In genomic region chr12:11348439-11348838, GRCh38 we compare ENCODE assay signal across 30 cellular contexts. TPM values are rescaled to one million over a fixed set of nuclear protein-coding genes. Genes with fewer than 3 reads are reported as not detected.
"Had no signal": no experiment of that assay in that cellular context is flagged by ENCODE, and none has a peak within 500 bp of the region (broad histone marks: within the 10 kb centered on the region; RNA-seq: fewer than 3 reads in every experiment).

No MANE protein-coding gene starts in this region.

- H3K4me1 ChIP-seq: esophagus squamous epithelium, heart right ventricle, lower lobe of right lung, psoas muscle, spleen, transverse colon had no signal

- H3K36me3 Mint-ChIP-seq: stimulated activated memory B cell treated with anti-CD40 and anti-IgM and Interleukin-4, amounts not matched to agents 10 μg/mL and 1 μg/mL and 100 μg/mL, for 72 hours had no signal

- H3K9me3 ChIP-seq: esophagus squamous epithelium, lower lobe of right lung, psoas muscle, transverse colon had no signal

- ATAC-seq: effector memory CD8-positive, alpha-beta T cell; heart right ventricle; left ventricle myocardium superior; lower lobe of right lung; naive thymus-derived CD8-positive, alpha-beta T cell; psoas muscle; right cardiac atrium; stimulated activated memory B cell treated with anti-CD40 and anti-IgM and Interleukin-4, amounts not matched to agents 10 μg/mL and 1 μg/mL and 100 μg/mL, for 72 hours had no signal

- H3K27me3 Mint-ChIP-seq: effector memory CD8-positive, alpha-beta T cell; stimulated activated memory B cell treated with anti-CD40 and anti-IgM and Interleukin-4, amounts not matched to agents 10 μg/mL and 1 μg/mL and 100 μg/mL, for 72 hours had no signal

- H3K4me1 Mint-ChIP-seq: naive thymus-derived CD8-positive, alpha-beta T cell; nephron progenitor cell; stimulated activated memory B cell treated with anti-CD40 and anti-IgM and Interleukin-4, amounts not matched to agents 10 μg/mL and 1 μg/mL and 100 μg/mL, for 72 hours had no signal

- FAIRE-seq: endometrium, islet of Langerhans had no signal

- H3K36me3 ChIP-seq: esophagus squamous epithelium, heart right ventricle, lower lobe of right lung, spleen, transverse colon had no signal

- H3K27me3 ChIP-seq: esophagus squamous epithelium, heart right ventricle, spleen, transverse colon had no signal

- H3K4me3 Mint-ChIP-seq: effector memory CD8-positive, alpha-beta T cell; naive thymus-derived CD8-positive, alpha-beta T cell; nephron progenitor cell; stimulated activated memory B cell treated with anti-CD40 and anti-IgM and Interleukin-4, amounts not matched to agents 10 μg/mL and 1 μg/mL and 100 μg/mL, for 72 hours; stimulated activated naive CD8-positive, alpha-beta T cell treated with anti-CD3 and anti-CD28 coated beads, Interleukin-15, Interleukin-2, amounts not matched to agents 100 ng/mL and 50 ng/mL, for 24 hours had no signal

- H3K4me3 ChIP-seq: coronary artery, esophagus squamous epithelium, heart right ventricle, lower lobe of right lung, psoas muscle, skin epidermis, spleen, transverse colon had no signal

- H3K9me3 Mint-ChIP-seq: effector memory CD8-positive, alpha-beta T cell; nephron progenitor cell had no signal

- H3K27ac ChIP-seq: coronary artery, esophagus squamous epithelium, heart right ventricle, lower lobe of right lung, psoas muscle, skin epidermis, spleen, transverse colon had no signal

- DNase-seq: dermis blood vessel endothelial cell; effector memory CD8-positive, alpha-beta T cell; erythroblast; esophagus squamous epithelium; foreskin melanocyte; glutamatergic neuron; heart right ventricle; hippocampal formation; kidney glomerular epithelial cell; left ventricle myocardium superior; lower lobe of right lung; naive thymus-derived CD8-positive, alpha-beta T cell; nephron progenitor cell; nucleus accumbens; psoas muscle; right cardiac atrium; spleen; stimulated activated CD4-positive, alpha-beta T cell treated with anti-CD3 and anti-CD28 coated beads, Interleukin-4, amount 100 ng/mL, for 4 hours; transverse colon had no signal

RNA-seq across cellular contexts. Expression of gene PRB4, which starts 38.2 kb away (rescaled TPM):
- total RNA-seq: dermis blood vessel endothelial cell; esophagus squamous epithelium; heart right ventricle; left ventricle myocardium superior; lower lobe of right lung; mesenteric fat pad; myocyte; naive thymus-derived CD8-positive, alpha-beta T cell; osteocyte; psoas muscle; renal cortical epithelial cell; right cardiac atrium; spleen; transverse colon; ureter had no signal
- polyA plus RNA-seq: heart right ventricle; naive thymus-derived CD8-positive, alpha-beta T cell; psoas muscle; right cardiac atrium; spleen had no signal

RNA-seq across cellular contexts. Expression of gene PRB2, which starts 46.9 kb away (rescaled TPM):
- total RNA-seq: dermis blood vessel endothelial cell; esophagus squamous epithelium; heart right ventricle; left ventricle myocardium superior; lower lobe of right lung; mesenteric fat pad; myocyte; naive thymus-derived CD8-positive, alpha-beta T cell; osteocyte; psoas muscle; renal cortical epithelial cell; right cardiac atrium; spleen; transverse colon; ureter had no signal
- polyA plus RNA-seq: heart right ventricle; naive thymus-derived CD8-positive, alpha-beta T cell; psoas muscle; right cardiac atrium had no signal
